In genomic region chr10:5891009-5891408, GRCh38 we compare ENCODE assay signal across 8 cellular contexts. TPM values are rescaled to one million over a fixed set of nuclear protein-coding genes. Genes with fewer than 3 reads are reported as not detected.
DNase-seq lines count a peak whose midpoint lies in the region; ATAC-seq and TF ChIP-seq lines count a peak whose summit lies in the region.

No MANE protein-coding gene starts in this region.

- H3K27ac ChIP-seq in BLaER1, result peak overlapping the region; percentile 82
- H3K27ac ChIP-seq in ectodermal cell (ENCODE audit: insufficient read depth, low read depth, low read length, poor library complexity, severe bottlenecking), result no peak overlapping the region

- H3K4me3 ChIP-seq in BLaER1 (peak overlapping the region; percentile 97), NB4 (ENCODE audit: low read depth, low read length) (peak overlapping the region; percentile 77), ectodermal cell (ENCODE audit: insufficient read depth, low read depth, low read length) (peak overlapping the region; percentile 92)

- TF ChIP-seq POLR2A in NB4 (IDR thresholded peaks at IDR 0.05; ENCODE audit: extremely low read depth, insufficient read length), result no peak

- peaks cover 43% of the 10 kb centered on the region for H3K36me3 Mint-ChIP-seq in nephron (ENCODE audit: low read depth)

- peaks cover 68% of the 10 kb centered on the region for H4K20me1 ChIP-seq in BLaER1

- no peaks in the 10 kb centered on the region for H3K27me3 Mint-ChIP-seq in nephron (ENCODE audit: low read depth)

- H3K4me3 Mint-ChIP-seq in nephron, result peak overlapping the region; percentile 96 to 98 (median 98)

- peak overlapping the region; percentile 98 for H3K4me2 ChIP-seq in BLaER1

- H3K4me1 ChIP-seq in BLaER1 (peaks cover 44% of the 10 kb centered on the region), ectodermal cell (ENCODE audit: control insufficient read depth, insufficient read depth, low read length) (peaks cover 9% of the 10 kb centered on the region)

- TF ChIP-seq CTCF in NB4 (IDR thresholded peaks at IDR 0.05; ENCODE audit: low read depth, low read length) (no peak), nephron (IDR thresholded peaks at IDR 0.05; ENCODE audit: unreplicated experiment in 3 of 3) (no peak)

- H3K36me3 ChIP-seq in BLaER1, result peaks cover 43% of the 10 kb centered on the region
- H3K36me3 ChIP-seq in ectodermal cell (ENCODE audit: control insufficient read depth, insufficient read depth, low read length), result peaks cover 18% of the 10 kb centered on the region

- peaks cover 45% of the 10 kb centered on the region for H3K4me1 Mint-ChIP-seq in nephron

- no peak for ATAC-seq in HG03095 (IDR thresholded peaks at IDR 0.05; ENCODE audit: unreplicated experiment)
- no peak for ATAC-seq in GM19467 (IDR thresholded peaks at IDR 0.05; ENCODE audit: unreplicated experiment)

- WGBS in ectodermal cell, 2 experiments, result 82 to 87% methylated on average over 7 of the region's 7 CpGs

- H3K9me3 Mint-ChIP-seq in nephron, result no peaks in the 10 kb centered on the region

- no peaks in the 10 kb centered on the region for H3K9me3 ChIP-seq in BLaER1
- H3K9me3 ChIP-seq in ectodermal cell (ENCODE audit: control insufficient read depth, low read length), result no peaks in the 10 kb centered on the region

- DNase-seq in NB4 (ENCODE audit: low read depth), result no peak
- DNase-seq in stimulated activated naive CD4-positive, alpha-beta T cell treated with Interleukin-2 at 50 U/mL for 16 hours (lab: John Stamatoyannopoulos, UW), result no peak
- no peak for DNase-seq in NK-92 (lab: John Stamatoyannopoulos, UW; ENCODE audit: unreplicated experiment)

- no peaks in the 10 kb centered on the region for H3K27me3 ChIP-seq in BLaER1
- no peaks in the 10 kb centered on the region for H3K27me3 ChIP-seq in ectodermal cell (ENCODE audit: control insufficient read depth, insufficient read depth, low read length, poor library complexity, severe bottlenecking)

- peak overlapping the region; percentile 93 for H3K9ac ChIP-seq in BLaER1

- peak overlapping the region; percentile 29 to 93 (median 85) for H3K27ac Mint-ChIP-seq in nephron

RNA-seq across cellular contexts. Expression of gene FBH1, which starts 1.0 kb away (rescaled TPM):
- 43.7 TPM for polyA plus RNA-seq in ectodermal cell (2013, experiment 1 of 4)
- 42.5 TPM for polyA plus RNA-seq in ectodermal cell (2013, experiment 2 of 4)
- polyA plus RNA-seq in ectodermal cell (2013, experiment 3 of 4), result 39.4 TPM
- polyA plus RNA-seq in ectodermal cell (2013, experiment 4 of 4), result 40.8 TPM

RNA-seq across cellular contexts. Expression of gene ANKRD16, which starts 1.3 kb away (rescaled TPM):
- polyA plus RNA-seq in ectodermal cell (2013, experiment 1 of 4), result 10.4 TPM
- 9.7 TPM for polyA plus RNA-seq in ectodermal cell (2013, experiment 2 of 4)
- polyA plus RNA-seq in ectodermal cell (2013, experiment 3 of 4), result 8.2 TPM
- polyA plus RNA-seq in ectodermal cell (2013, experiment 4 of 4), result 9.5 TPM
